1 cellular context compared by ENCODE assay signal in the genomic region with DNA sequence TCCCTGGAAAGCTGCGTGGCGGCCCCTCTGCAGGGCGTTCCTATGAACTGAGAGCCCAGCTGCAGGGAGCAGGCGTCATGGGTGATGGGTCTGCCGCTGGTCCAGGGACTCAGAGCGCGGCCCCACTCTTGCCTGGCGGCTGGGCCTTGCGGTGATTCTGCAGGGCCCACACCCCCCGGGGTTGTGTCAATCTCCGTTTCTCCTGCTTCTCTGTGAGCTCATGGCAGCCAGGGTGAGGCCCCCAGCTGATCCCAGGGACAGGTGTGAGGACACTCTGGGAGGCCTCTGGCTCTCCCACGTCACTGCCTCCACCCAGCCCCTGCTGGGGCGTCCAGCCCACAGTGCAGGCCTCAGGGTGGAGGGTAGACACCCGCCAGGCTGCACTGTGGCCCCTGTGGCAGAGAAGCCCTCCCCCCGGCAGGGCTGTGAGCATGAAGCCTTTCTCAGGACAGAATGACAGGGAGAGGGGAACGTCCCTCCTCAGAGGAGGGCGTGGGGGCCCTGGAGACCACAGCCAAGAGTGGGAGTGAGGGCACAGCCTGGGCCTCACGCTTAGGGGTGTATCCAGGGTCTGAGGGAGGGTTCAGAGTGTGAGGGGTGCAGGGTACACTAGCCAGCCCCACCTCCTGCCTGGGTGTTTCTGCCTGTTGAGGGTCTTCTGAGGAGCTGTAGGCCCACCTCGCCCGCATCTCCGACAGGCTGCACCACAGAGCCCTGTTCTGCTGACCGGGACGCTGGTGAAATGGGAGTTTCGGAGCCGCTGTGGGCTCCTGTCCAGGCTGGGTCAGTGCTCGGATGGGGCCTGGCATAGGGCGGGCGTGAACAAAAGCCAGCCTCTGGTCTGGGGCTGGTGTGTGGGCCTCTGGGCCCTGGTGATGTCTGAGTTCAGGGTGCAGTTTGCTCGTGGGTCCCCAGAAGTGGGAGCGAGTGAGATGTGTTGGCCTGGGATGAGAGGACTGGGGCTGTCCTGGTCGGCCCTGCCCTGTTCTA.
A peak's percentile ranks its signal among the peaks of the same experiment; 100 is the strongest.
TF ChIP-seq lines count a peak whose summit lies in the region.

No MANE protein-coding gene starts in this region.

TF ChIP-seq in HCT116, 20 proteins besides CTCF, POLR2A, EP300 and RAD21:
- TF ChIP-seq SIN3A (IDR thresholded peaks at IDR 0.05; ENCODE audit: low read depth), result no peak
- peak; percentile 17; the same call in 1 of the 2 replicates for TF ChIP-seq ZFX (IDR thresholded peaks at IDR 0.05)
